Comparison of ENCODE assay signal across 19 cellular contexts in genomic region chr13:50645092-50645491, GRCh38.
DNase-seq lines count a peak whose midpoint lies in the region; TF ChIP-seq lines count a peak whose summit lies in the region.
"Had no signal": no experiment of that assay in that cellular context is flagged by ENCODE, and none has a peak within 500 bp of the region (broad histone marks: within the 10 kb centered on the region; RNA-seq: fewer than 3 reads in every experiment).

No MANE protein-coding gene starts in this region.

- H3K27me3 Mint-ChIP-seq in activated naive CD8-positive, alpha-beta T cell treated with anti-CD3 and anti-CD28 coated beads for 36 hours, result peaks cover 8% of the 10 kb centered on the region

- DNase-seq in HPDE6-E6E7 (ENCODE audit: extremely low spot score) (peak; percentile 3), fibroblast of mammary gland (ENCODE audit: low read depth) (peak; percentile 23), stromal cell of bone marrow (ENCODE audit: low read depth) (peak; percentile 3), GM13976 (ENCODE audit: low spot score) (no peak)
- no peak for DNase-seq in activated CD4-positive, alpha-beta T cell treated with anti-CD3 and anti-CD28 coated beads for 48 hours
- DNase-seq in activated naive CD8-positive, alpha-beta T cell treated with anti-CD3 and anti-CD28 coated beads for 36 hours, result no peak
- DNase-seq: activated naive CD8-positive, alpha-beta T cell treated with anti-CD3 and anti-CD28 coated beads, Interleukin-2, amount 10 ng/mL, durations not matched to agents 7 days and 5 days; DND-41; effector CD4-positive, alpha-beta T cell; esophagus squamous epithelium; head of caudate nucleus; left ventricle myocardium inferior; NCI-H1417 treated with DMSO at 0.1 percent for 48 hours; nucleus accumbens; retina; testis had no signal

- no peaks in the 10 kb centered on the region for H3K4me1 Mint-ChIP-seq in activated naive CD8-positive, alpha-beta T cell treated with anti-CD3 and anti-CD28 coated beads for 36 hours
- H3K4me1 Mint-ChIP-seq: activated naive CD8-positive, alpha-beta T cell treated with anti-CD3 and anti-CD28 coated beads, Interleukin-2, amount 10 ng/mL, durations not matched to agents 7 days and 5 days had no signal

- no peaks in the 10 kb centered on the region for H3K36me3 Mint-ChIP-seq in activated naive CD8-positive, alpha-beta T cell treated with anti-CD3 and anti-CD28 coated beads for 36 hours
- H3K36me3 Mint-ChIP-seq: activated naive CD8-positive, alpha-beta T cell treated with anti-CD3 and anti-CD28 coated beads, Interleukin-2, amount 10 ng/mL, durations not matched to agents 7 days and 5 days had no signal

- H3K27ac ChIP-seq in VCaP, result peak overlapping the region; percentile 64
- H3K27ac ChIP-seq: esophagus squamous epithelium, left ventricle myocardium inferior, SK-N-MC, testis had no signal

- in situ Hi-C loops in GM13976 (cut with MboI; ENCODE audit: low sequenced_read_pairs, unreplicated experiment), result no loop called here

- no peak overlapping the region for H3K27ac Mint-ChIP-seq in activated naive CD8-positive, alpha-beta T cell treated with anti-CD3 and anti-CD28 coated beads for 36 hours
- H3K27ac Mint-ChIP-seq: activated naive CD8-positive, alpha-beta T cell treated with anti-CD3 and anti-CD28 coated beads, Interleukin-2, amount 10 ng/mL, durations not matched to agents 7 days and 5 days; activated T-helper 1 cell treated with anti-CD3 and anti-CD28 coated beads, Interleukin-12 subunit alpha, Interleukin-12 subunit beta, Interleukin-2, Interleukin-4 antibody, amounts not matched to agents 30 ng/mL and 10 ng/mL and 1 ng/mL, durations not matched to agents 14 hours and 24 hours and 36 hours had no signal

- no peak overlapping the region for H3K4me3 Mint-ChIP-seq in activated naive CD8-positive, alpha-beta T cell treated with anti-CD3 and anti-CD28 coated beads for 36 hours
- H3K4me3 Mint-ChIP-seq: activated naive CD8-positive, alpha-beta T cell treated with anti-CD3 and anti-CD28 coated beads, Interleukin-2, amount 10 ng/mL, durations not matched to agents 7 days and 5 days; activated T-helper 1 cell treated with anti-CD3 and anti-CD28 coated beads, Interleukin-12 subunit alpha, Interleukin-12 subunit beta, Interleukin-2, Interleukin-4 antibody, amounts not matched to agents 30 ng/mL and 10 ng/mL and 1 ng/mL, durations not matched to agents 14 hours and 24 hours and 36 hours had no signal

- TF ChIP-seq CTCF in VCaP (conservative IDR thresholded peaks at IDR 0.05) (no peak), fibroblast of mammary gland (conservative IDR thresholded peaks at IDR 0.05; ENCODE audit: control insufficient read depth, insufficient read depth, low read depth, low read length) (no peak), GM13976 (IDR thresholded peaks at IDR 0.05; ENCODE audit: borderline replicate concordance, control extremely low read depth, extremely low read depth, insufficient read depth, missing control alignments) (no peak)

- H3K4me3 ChIP-seq in fibroblast of mammary gland (ENCODE audit: control insufficient read depth, low read depth, low read length), result no peak overlapping the region
- H3K4me3 ChIP-seq: esophagus squamous epithelium, left ventricle myocardium inferior, SK-N-MC, testis had no signal

- H3K9me3 Mint-ChIP-seq in activated naive CD8-positive, alpha-beta T cell treated with anti-CD3 and anti-CD28 coated beads for 36 hours, result no peaks in the 10 kb centered on the region
- H3K9me3 Mint-ChIP-seq: activated T-helper 1 cell treated with anti-CD3 and anti-CD28 coated beads, Interleukin-12 subunit alpha, Interleukin-12 subunit beta, Interleukin-2, Interleukin-4 antibody, amounts not matched to agents 30 ng/mL and 10 ng/mL and 1 ng/mL, durations not matched to agents 14 hours and 24 hours and 36 hours had no signal

Comparison
In these comparisons a context has a peak if more than half of its experiments do, and no peak if none do; other contexts are left out.
1. DNase-seq: peak in HPDE6-E6E7 (single experiment), fibroblast of mammary gland (single experiment) and stromal cell of bone marrow (single experiment); none in activated CD4-positive, alpha-beta T cell treated with anti-CD3 and anti-CD28 coated beads for 48 hours (single experiment), activated naive CD8-positive, alpha-beta T cell treated with anti-CD3 and anti-CD28 coated beads for 36 hours (single experiment) and GM13976 (single experiment).